In the genomic region with DNA sequence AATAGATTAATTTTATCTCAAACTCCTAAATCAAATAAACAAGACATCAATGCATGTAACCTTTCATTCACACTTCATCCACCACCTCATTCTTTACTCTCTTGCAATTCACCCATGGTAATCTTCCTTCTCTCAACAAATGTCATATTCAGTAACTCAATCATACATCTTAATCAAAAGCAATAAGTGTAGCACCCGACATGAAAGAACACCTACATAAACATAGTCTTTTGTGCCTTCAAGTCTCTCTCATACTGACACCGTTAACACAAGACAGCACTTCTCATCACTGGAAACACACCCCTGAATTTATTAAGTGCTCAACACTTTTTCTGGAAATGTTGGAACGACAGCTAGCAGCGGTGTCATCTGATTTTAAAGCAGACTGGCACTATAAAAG, we compare ENCODE assay signal across 8 cellular contexts.
"Had no signal": no experiment of that assay in that cellular context is flagged by ENCODE, and none has a peak within 500 bp of the region (broad histone marks: within the 10 kb centered on the region; RNA-seq: fewer than 3 reads in every experiment).

No MANE protein-coding gene starts in this region.

- H3K4me3 ChIP-seq: GM12878 had no signal

- ATAC-seq: GM12878 had no signal

- DNase-seq: GDM1, GF-D8 had no signal

- FAIRE-seq: G401.6, GM12878, GM12891, GM12892, GM18507, GM19239 had no signal
